19 cellular contexts compared by ENCODE assay signal in genomic region chr10:44862917-44863316, GRCh38. TPM values are rescaled to one million over a fixed set of nuclear protein-coding genes. Genes with fewer than 3 reads are reported as not detected.
A peak's percentile ranks its signal among the peaks of the same experiment; 100 is the strongest.
DNase-seq lines count a peak whose midpoint lies in the region; TF ChIP-seq lines count a peak whose summit lies in the region.
"Had no signal": no experiment of that assay in that cellular context is flagged by ENCODE, and none has a peak within 500 bp of the region (broad histone marks: within the 10 kb centered on the region; RNA-seq: fewer than 3 reads in every experiment).

No MANE protein-coding gene starts in this region.

- in situ Hi-C loops in GM13977 (cut with MboI; ENCODE audit: low pct_unique_long_range_greater_than_20kb, low sequenced_read_pairs, unreplicated experiment) = loop anchor here (25.0 kb wide), 2 partner anchors 476 to 1201 kb away; partner anchors contain the start of gene CXCL12

- H3K27me3 ChIP-seq in neural progenitor cell (peaks cover 56% of the 10 kb centered on the region), SJCRH30 (no peaks in the 10 kb centered on the region)
- H3K27me3 ChIP-seq: MG63 had no signal

- H3F3A ChIP-seq in neural progenitor cell (ENCODE audit: low read depth) = peaks cover 19% of the 10 kb centered on the region

- no peak overlapping the region for H3K4me3 ChIP-seq in neural progenitor cell
- H3K4me3 ChIP-seq in SJCRH30 = no peak overlapping the region
- H3K4me3 ChIP-seq: MG63 had no signal

- TF ChIP-seq CTCF in GM13977 (IDR thresholded peaks at IDR 0.05; ENCODE audit: extremely low read depth, insufficient read depth, missing control alignments) (no peak), neural progenitor cell (IDR thresholded peaks at IDR 0.05) (no peak)

- peaks cover 16% of the 10 kb centered on the region for H3K4me1 ChIP-seq in neural progenitor cell
- H3K4me1 ChIP-seq in SJCRH30 = no peaks in the 10 kb centered on the region

- H3K27me3 Mint-ChIP-seq in immature natural killer cell (ENCODE audit: low read depth in 3 of 3) = peaks cover 0 to 19% (median 14%) of the 10 kb centered on the region in 3 donors
- peaks cover 12% of the 10 kb centered on the region for H3K27me3 Mint-ChIP-seq in neural progenitor cell (ENCODE audit: insufficient read depth, low read depth)

- H3K9me3 Mint-ChIP-seq in immature natural killer cell = peaks cover 0 to 2% (median 0%) of the 10 kb centered on the region in 6 donors
- peaks cover 4% of the 10 kb centered on the region for H3K9me3 Mint-ChIP-seq in neural progenitor cell

- no peaks in the 10 kb centered on the region for H3K79me2 ChIP-seq in neural progenitor cell (ENCODE audit: low read depth)

- no peaks in the 10 kb centered on the region for H4K20me1 ChIP-seq in neural progenitor cell (ENCODE audit: low read depth)

- peak; percentile 14 for DNase-seq in DMS 273 (lab: John Stamatoyannopoulos, UW; ENCODE audit: unreplicated experiment)
- DNase-seq in DMS 273 treated with DMSO at 0.1 percent for 48 hours (lab: John Stamatoyannopoulos, UW) = no peak
- peak; percentile 11 for DNase-seq in GM13977 (ENCODE audit: low spot score)
- no peak for DNase-seq in immature natural killer cell
- no peak for DNase-seq in neural progenitor cell (ENCODE audit: low spot score)
- DNase-seq in NCI-H1048 (lab: John Stamatoyannopoulos, UW) = no peak
- no peak for DNase-seq in SIG-M5 (lab: John Stamatoyannopoulos, UW)
- DNase-seq in SJCRH30 = no peak
- DNase-seq: C1 segment of cervical spinal cord, GF-D8, MG63, NCI-H1105 treated with DMSO at 0.1 percent for 48 hours, NCI-H187 treated with DMSO at 0.1 percent for 48 hours, NCI-H2171, NCI-H446 treated with DMSO at 0.1 percent for 48 hours had no signal

- no peaks in the 10 kb centered on the region for H3K9me3 ChIP-seq in neural progenitor cell (ENCODE audit: low read depth)
- no peaks in the 10 kb centered on the region for H3K9me3 ChIP-seq in SJCRH30 (replicated peaks)
- H3K9me3 ChIP-seq: MG63 had no signal

- H2AFZ ChIP-seq in neural progenitor cell (replicated peaks) = no peak overlapping the region

- H3K9ac ChIP-seq in neural progenitor cell = no peak overlapping the region

- peak overlapping the region in 4 of 5 donors; percentile 23 to 51 (median 36) for H3K4me3 Mint-ChIP-seq in immature natural killer cell
- no peak overlapping the region for H3K4me3 Mint-ChIP-seq in neural progenitor cell

- H3K27ac Mint-ChIP-seq in immature natural killer cell (no peak overlapping the region), neural progenitor cell (no peak overlapping the region)
- H3K27ac Mint-ChIP-seq: H9 had no signal

- H3K36me3 ChIP-seq in neural progenitor cell = no peaks in the 10 kb centered on the region
- H3K36me3 ChIP-seq in SJCRH30 = no peaks in the 10 kb centered on the region
- H3K36me3 ChIP-seq: MG63 had no signal

- H3K4me1 Mint-ChIP-seq in immature natural killer cell (peaks cover 14 to 16% of the 10 kb centered on the region in 2 donors), neural progenitor cell (peaks cover 28% of the 10 kb centered on the region)

- peak overlapping the region; percentile 76 for H3K4me2 ChIP-seq in neural progenitor cell

- H3K27ac ChIP-seq in neural progenitor cell (no peak overlapping the region), SJCRH30 (no peak overlapping the region)
- H3K27ac ChIP-seq: 22Rv1, RWPE1 had no signal

- H3K36me3 Mint-ChIP-seq in immature natural killer cell (no peaks in the 10 kb centered on the region), neural progenitor cell (no peaks in the 10 kb centered on the region)

RNA-seq across cellular contexts. Expression of gene TMEM72, which starts 48.2 kb away (rescaled TPM):
- not detected for polyA plus RNA-seq in immature natural killer cell
- total RNA-seq in neural progenitor cell (ENCODE audit: low replicate concordance) = not detected in 2 replicates
- total RNA-seq in SJCRH30 (2014; rRNA removed; shearing (Covaris generic)) = 0.02 TPM in 1 of 2 replicates, not detected in the other
- total RNA-seq: Calu3, H9 had no signal

Comparison
In these comparisons a context has a peak if more than half of its experiments do, and no peak if none do; other contexts are left out.
1. DNase-seq: peak in DMS 273 (single experiment) and GM13977 (single experiment); none in DMS 273 treated with DMSO at 0.1 percent for 48 hours (single experiment), immature natural killer cell (0 of 3), neural progenitor cell (single experiment), NCI-H1048 (single experiment), SIG-M5 (single experiment) and SJCRH30 (0 of 2).